Comparison of ENCODE assay signal across 8 cellular contexts in genomic region chr19:45001087-45001739, GRCh38. TPM values are rescaled to one million over a fixed set of nuclear protein-coding genes. Genes with fewer than 3 reads are reported as not detected.
A peak's percentile ranks its signal among the peaks of the same experiment; 100 is the strongest.
DNase-seq lines count a peak whose midpoint lies in the region; ATAC-seq and TF ChIP-seq lines count a peak whose summit lies in the region.

A gene with protein sequence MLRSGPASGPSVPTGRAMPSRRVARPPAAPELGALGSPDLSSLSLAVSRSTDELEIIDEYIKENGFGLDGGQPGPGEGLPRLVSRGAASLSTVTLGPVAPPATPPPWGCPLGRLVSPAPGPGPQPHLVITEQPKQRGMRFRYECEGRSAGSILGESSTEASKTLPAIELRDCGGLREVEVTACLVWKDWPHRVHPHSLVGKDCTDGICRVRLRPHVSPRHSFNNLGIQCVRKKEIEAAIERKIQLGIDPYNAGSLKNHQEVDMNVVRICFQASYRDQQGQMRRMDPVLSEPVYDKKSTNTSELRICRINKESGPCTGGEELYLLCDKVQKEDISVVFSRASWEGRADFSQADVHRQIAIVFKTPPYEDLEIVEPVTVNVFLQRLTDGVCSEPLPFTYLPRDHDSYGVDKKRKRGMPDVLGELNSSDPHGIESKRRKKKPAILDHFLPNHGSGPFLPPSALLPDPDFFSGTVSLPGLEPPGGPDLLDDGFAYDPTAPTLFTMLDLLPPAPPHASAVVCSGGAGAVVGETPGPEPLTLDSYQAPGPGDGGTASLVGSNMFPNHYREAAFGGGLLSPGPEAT (plus strand): TSS chr19:45001464. CDS start chr19:45001580, 116 bp downstream.

- no peaks in the 10 kb centered on the region for H3K9me3 ChIP-seq in CD8-positive, alpha-beta T cell (ENCODE audit: low read length)

- no peaks in the 10 kb centered on the region for H3K27me3 Mint-ChIP-seq in CD8-positive, alpha-beta T cell (ENCODE audit: low read depth)
- H3K27me3 Mint-ChIP-seq in mesothelial cell of epicardium (ENCODE audit: low read depth) = no peaks in the 10 kb centered on the region

- H3K4me3 ChIP-seq in CD8-positive, alpha-beta T cell (ENCODE audit: low read depth, low read length) = peak within 1 kb of the TSS; percentile 98

- in situ Hi-C loops in endometrial microvascular endothelial cells (cut with HindIII; ENCODE audit: inconsistent ontology term, low pct_unique_long_range_greater_than_20kb, low sequenced_read_pairs) = no loop called here

- CTCF ChIA-PET in CD8-positive, alpha-beta T cell (lab: Charles Lee) = interaction anchor here (1.2 kb wide), 1 partner anchor 97 kb away, joined by 3 read pairs; no protein-coding TSS in a partner anchor

- no peaks in the 10 kb centered on the region for H3K9me3 Mint-ChIP-seq in CD8-positive, alpha-beta T cell
- peaks cover 4% of the 10 kb centered on the region for H3K9me3 Mint-ChIP-seq in mesothelial cell of epicardium

- ATAC-seq in CD8-positive, alpha-beta T cell = peak; percentile 49
- peak; percentile 56 for ATAC-seq in GM19463 (IDR thresholded peaks at IDR 0.05; ENCODE audit: unreplicated experiment)

- peaks cover 10% of the 10 kb centered on the region for H3K4me1 ChIP-seq in CD8-positive, alpha-beta T cell (ENCODE audit: insufficient read depth, low read length)

- H3K4me3 Mint-ChIP-seq in CD8-positive, alpha-beta T cell = peak within 1 kb of the TSS; percentile 96
- H3K4me3 Mint-ChIP-seq in mesothelial cell of epicardium = peak within 1 kb of the TSS; percentile 95

- peak within 1 kb of the TSS; percentile 100 for H3K27ac ChIP-seq in CD8-positive, alpha-beta T cell (ENCODE audit: low read depth, low read length)

- intact Hi-C loops in CD8-positive, alpha-beta T cell (cut with DNase I, micrococcal nuclease) = loop anchor here (1.0 to 5.0 kb wide), 9 partner anchors 38 to 496 kb away; partner anchors contain the start of genes CLASRP (in 2 of the 2), CLPTM1 (in 2 of the 2), BLOC1S3 (in 1 of the 2) and ERCC2 (in 1 of the 2)

- POLR2A ChIA-PET in CD8-positive, alpha-beta T cell (lab: Charles Lee) = interaction anchor here (0.6 to 1.4 kb wide), 7 partner anchors 39 to 256 kb away, joined by 3 to 6 read pairs (median 4); partner anchors contain the start of genes BLOC1S3, CLPTM1 and ZNF296

- H3K36me3 ChIP-seq in CD8-positive, alpha-beta T cell (ENCODE audit: insufficient read depth, low read length) = no peaks in the 10 kb centered on the region

- H3K4me1 Mint-ChIP-seq in CD8-positive, alpha-beta T cell (ENCODE audit: low read depth) = peaks cover 16% of the 10 kb centered on the region
- H3K4me1 Mint-ChIP-seq in mesothelial cell of epicardium = peaks cover 2% of the 10 kb centered on the region

- no peak for TF ChIP-seq CTCF in CD8-positive, alpha-beta T cell (IDR thresholded peaks at IDR 0.05)
- TF ChIP-seq CTCF in mesothelial cell of epicardium (IDR thresholded peaks at IDR 0.05; ENCODE audit: unreplicated experiment) = no peak

- DNase-seq in CD8-positive, alpha-beta T cell = peak; percentile 92 to 98 (median 95)
- DNase-seq in HPDE6-E6E7 (ENCODE audit: extremely low spot score) = peak; percentile 97
- DNase-seq in NOMO-1 treated with DMSO at 0.1 percent for 48 hours (lab: John Stamatoyannopoulos, UW; ENCODE audit: unreplicated experiment) = peak; percentile 70
- peak; percentile 81 for DNase-seq in activated CD8-positive, alpha-beta memory T cell treated with anti-CD3 and anti-CD28 coated beads, Interleukin-2, amount 50 U/mL, for 24 hours (ENCODE audit: extremely low read depth)
- peak; percentile 98 to 99 for DNase-seq in mesothelial cell of epicardium (ENCODE audit: low spot score in 2 of 2, unreplicated experiment in 2 of 2)
- DNase-seq in stimulated activated CD8-positive, alpha-beta memory T cell treated with anti-CD3 and anti-CD28 coated beads, Interleukin-15, amount 100 ng/mL, for 24 hours (ENCODE audit: low read depth) = peak; percentile 99

- peaks cover 20% of the 10 kb centered on the region for H3K36me3 Mint-ChIP-seq in CD8-positive, alpha-beta T cell
- H3K36me3 Mint-ChIP-seq in mesothelial cell of epicardium = peaks cover 1% of the 10 kb centered on the region

- peak within 1 kb of the TSS; percentile 100 for H3K27ac Mint-ChIP-seq in CD8-positive, alpha-beta T cell
- peak within 1 kb of the TSS; percentile 100 for H3K27ac Mint-ChIP-seq in mesothelial cell of epicardium

- H3K27me3 ChIP-seq in CD8-positive, alpha-beta T cell (ENCODE audit: insufficient read depth, low read length) = no peaks in the 10 kb centered on the region

RNA-seq across cellular contexts. Expression of the gene that starts here (rescaled TPM):
- 100 to 1,000 TPM; 168 to 179 TPM for total RNA-seq in CD8-positive, alpha-beta T cell
- 18.9 TPM for total RNA-seq in endometrial microvascular endothelial cells (ENCODE audit: inconsistent ontology term)
- 18.5 to 20.8 TPM (median 18.7 TPM) in 3 replicates for total RNA-seq in mesothelial cell of epicardium

Comparison
In these comparisons a context has a peak if more than half of its experiments do, and no peak if none do; other contexts are left out.
1. Peak in every context shown above with its lines: DNase-seq, ATAC-seq, H3K4me3 ChIP-seq and H3K27ac ChIP-seq.